ENCODE assay signal across 14 cellular contexts in genomic region chr11:1549355-1550330, GRCh38. TPM values are rescaled to one million over a fixed set of nuclear protein-coding genes. Genes with fewer than 3 reads are reported as not detected.
DNase-seq lines count a peak whose midpoint lies in the region; ATAC-seq and TF ChIP-seq lines count a peak whose summit lies in the region.
"Had no signal": no experiment of that assay in that cellular context is flagged by ENCODE, and none has a peak within 500 bp of the region (broad histone marks: within the 10 kb centered on the region; RNA-seq: fewer than 3 reads in every experiment).

No MANE protein-coding gene starts in this region.

- DNase-seq in Ammon's horn (ENCODE audit: low spot score) (peak; percentile 86), HFFc6 (no peak), endodermal cell (no peak), pons (ENCODE audit: low spot score) (peak; percentile 73), progenitor cell of endocrine pancreas (ENCODE audit: low spot score, unreplicated experiment) (no peak)
- DNase-seq: activated CD8-positive, alpha-beta memory T cell treated with anti-CD3 and anti-CD28 coated beads, Interleukin-2, amount 50 U/mL, for 4 hours; mesendoderm; NCI-H2081 treated with DMSO at 0.1 percent for 48 hours; upper lobe of right lung had no signal

- no peak overlapping the region for H3K4me3 Mint-ChIP-seq in HFFc6
- no peak overlapping the region for H3K4me3 Mint-ChIP-seq in endodermal cell
- H3K4me3 Mint-ChIP-seq in progenitor cell of endocrine pancreas (ENCODE audit: low read depth) = no peak overlapping the region

- H3K4me1 ChIP-seq in endodermal cell (ENCODE audit: control insufficient read depth, insufficient read depth, low read length) = no peaks in the 10 kb centered on the region

- 84 to 88% methylated on average over 8 to 13 of the region's 13 CpGs for WGBS in endodermal cell (ENCODE audit: insufficient coverage in 1 of 2, insufficient read length in 1 of 2), 2 experiments

- H3K27ac ChIP-seq in endodermal cell (ENCODE audit: low read depth, low read length) = no peak overlapping the region
- H3K27ac ChIP-seq: upper lobe of right lung had no signal

- H3K27me3 ChIP-seq in endodermal cell (ENCODE audit: control insufficient read depth, insufficient read depth, low read length, poor library complexity, severe bottlenecking) = peaks cover 72% of the 10 kb centered on the region

- H3K9me3 Mint-ChIP-seq in HFFc6 = no peaks in the 10 kb centered on the region
- no peaks in the 10 kb centered on the region for H3K9me3 Mint-ChIP-seq in endodermal cell
- no peaks in the 10 kb centered on the region for H3K9me3 Mint-ChIP-seq in progenitor cell of endocrine pancreas (ENCODE audit: low read depth)
- H3K9me3 Mint-ChIP-seq: IgD-negative memory B cell had no signal

- no peak for ATAC-seq in GM19035 (IDR thresholded peaks at IDR 0.05; ENCODE audit: unreplicated experiment)
- ATAC-seq in GM21529 (IDR thresholded peaks at IDR 0.05; ENCODE audit: unreplicated experiment) = no peak
- no peak for ATAC-seq in HG02870 (IDR thresholded peaks at IDR 0.05; ENCODE audit: unreplicated experiment)
- ATAC-seq: upper lobe of right lung had no signal

- no peaks in the 10 kb centered on the region for H3K9me3 ChIP-seq in endodermal cell (ENCODE audit: control insufficient read depth, low read length)
- H3K9me3 ChIP-seq: upper lobe of right lung had no signal

- H3K36me3 ChIP-seq in endodermal cell (ENCODE audit: control insufficient read depth, insufficient read depth, low read length) = no peaks in the 10 kb centered on the region
- H3K36me3 ChIP-seq: upper lobe of right lung had no signal

- H3K4me3 ChIP-seq in endodermal cell (ENCODE audit: low read length) = no peak overlapping the region

- H3K27ac Mint-ChIP-seq in HFFc6 (no peak overlapping the region), endodermal cell (no peak overlapping the region), progenitor cell of endocrine pancreas (no peak overlapping the region)
- H3K27ac Mint-ChIP-seq: IgD-negative memory B cell had no signal

- H3K4me1 Mint-ChIP-seq in HFFc6 (ENCODE audit: low read depth) (no peaks in the 10 kb centered on the region), endodermal cell (peaks cover 3% of the 10 kb centered on the region), progenitor cell of endocrine pancreas (ENCODE audit: low read depth) (peaks cover 2% of the 10 kb centered on the region)

- 0 out of 2 replicates have a peak, but pooled peaks have one; percentile 33 for TF ChIP-seq CTCF in HFFc6 (IDR thresholded peaks at IDR 0.05)
- peak; percentile 14 for TF ChIP-seq CTCF in endodermal cell (conservative IDR thresholded peaks at IDR 0.05)
- TF ChIP-seq CTCF in progenitor cell of endocrine pancreas (IDR thresholded peaks at IDR 0.05; ENCODE audit: unreplicated experiment) = no peak

- H3K27me3 Mint-ChIP-seq in HFFc6 (ENCODE audit: insufficient read depth) = peaks cover 8% of the 10 kb centered on the region
- H3K27me3 Mint-ChIP-seq in endodermal cell (ENCODE audit: insufficient read depth) = peaks cover 65% of the 10 kb centered on the region
- H3K27me3 Mint-ChIP-seq in progenitor cell of endocrine pancreas = peaks cover 52% of the 10 kb centered on the region

- H3K36me3 Mint-ChIP-seq in HFFc6 (ENCODE audit: low read depth) (no peaks in the 10 kb centered on the region), endodermal cell (ENCODE audit: low read depth) (no peaks in the 10 kb centered on the region), progenitor cell of endocrine pancreas (ENCODE audit: insufficient read depth) (no peaks in the 10 kb centered on the region)
- H3K36me3 Mint-ChIP-seq: IgD-negative memory B cell had no signal

- no peak overlapping the region for H3K9ac ChIP-seq in endodermal cell (ENCODE audit: extremely low read depth, low read length, poor library complexity, severe bottlenecking)

RNA-seq across cellular contexts. Expression of gene DUSP8, which starts 22.4 kb away (rescaled TPM):
- total RNA-seq in HFFc6 (2021; fragmentation: NEBNext Ultra II Directional; extraction: Animal tissue kit (Norgen Biotek cat#: 25700)) = 1 to 10 TPM in 3 of 6 experiments, under 1 TPM in 3; 0.38 to 1.6 (median 0.81) TPM
- total RNA-seq in endodermal cell = 1 to 10 TPM; 4.7 to 7.0 TPM
- 13.7 TPM for polyA plus RNA-seq in endodermal cell (2013, experiment 1 of 2)
- 7.4 TPM for polyA plus RNA-seq in endodermal cell (2013, experiment 2 of 2)
- 15.2 and 15.9 TPM in 2 replicates for total RNA-seq in progenitor cell of endocrine pancreas

RNA-seq across cellular contexts. Expression of gene KRTAP5-1, which starts 35.4 kb away (rescaled TPM):
- not detected for total RNA-seq in HFFc6 (2021; fragmentation: NEBNext Ultra II Directional; extraction: Animal tissue kit (Norgen Biotek cat#: 25700))
- total RNA-seq in endodermal cell (not detected), progenitor cell of endocrine pancreas (not detected in 2 replicates)
- polyA plus RNA-seq in endodermal cell (2013, experiment 1 of 2) = not detected
- not detected for polyA plus RNA-seq in endodermal cell (2013, experiment 2 of 2)
- total RNA-seq: pulmonary artery endothelial cell, upper lobe of right lung had no signal
- polyA plus RNA-seq: IgD-negative memory B cell had no signal

RNA-seq across cellular contexts. Expression of gene KRTAP5-2, which starts 48.5 kb away (rescaled TPM):
- not detected for total RNA-seq in HFFc6 (2021; fragmentation: NEBNext Ultra II Directional; extraction: Animal tissue kit (Norgen Biotek cat#: 25700))
- total RNA-seq in endodermal cell (not detected), progenitor cell of endocrine pancreas (not detected in 2 replicates)
- not detected for polyA plus RNA-seq in endodermal cell (2013, experiment 1 of 2)
- polyA plus RNA-seq in endodermal cell (2013, experiment 2 of 2) = not detected
- total RNA-seq: pulmonary artery endothelial cell, upper lobe of right lung had no signal
- polyA plus RNA-seq: IgD-negative memory B cell had no signal

RNA-seq across cellular contexts. Expression of gene KRTAP5-3, which starts 58.6 kb away (rescaled TPM):
- not detected for total RNA-seq in HFFc6 (2021; fragmentation: NEBNext Ultra II Directional; extraction: Animal tissue kit (Norgen Biotek cat#: 25700))
- total RNA-seq in endodermal cell (not detected), progenitor cell of endocrine pancreas (not detected in 2 replicates)
- not detected for polyA plus RNA-seq in endodermal cell (2013, experiment 1 of 2)
- polyA plus RNA-seq in endodermal cell (2013, experiment 2 of 2) = not detected
- total RNA-seq: pulmonary artery endothelial cell, upper lobe of right lung had no signal
- polyA plus RNA-seq: IgD-negative memory B cell had no signal

Comparison
In these comparisons a context has a peak if more than half of its experiments do, and no peak if none do; other contexts are left out.
1. DNase-seq: peak in Ammon's horn (single experiment) and pons (single experiment); none in HFFc6 (single experiment), endodermal cell (single experiment) and progenitor cell of endocrine pancreas (single experiment).